In the genomic region with DNA sequence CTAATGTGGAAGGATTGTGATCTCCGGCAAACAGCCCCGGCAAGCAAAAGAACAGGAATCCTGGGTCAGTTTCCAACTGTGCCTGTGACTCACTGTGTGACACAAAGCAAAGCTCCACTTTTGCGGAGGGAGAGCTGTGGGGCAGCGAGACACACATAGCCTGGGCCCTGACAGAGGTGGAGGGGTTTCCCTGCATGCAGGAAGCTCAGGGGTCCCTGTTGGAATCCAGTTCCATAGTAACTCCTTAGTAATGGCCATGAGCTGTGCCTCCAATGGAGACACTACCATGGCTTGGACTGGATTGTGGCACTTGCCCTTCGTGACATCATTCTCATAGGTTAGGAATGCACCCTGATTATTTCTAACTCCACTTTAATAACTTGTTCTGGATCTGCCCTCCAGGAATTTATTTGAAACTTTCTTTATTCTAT, we compare ENCODE assay signal across 10 cellular contexts. TPM values are rescaled to one million over a fixed set of nuclear protein-coding genes. Genes with fewer than 3 reads are reported as not detected.
DNase-seq lines count a peak whose midpoint lies in the region; ATAC-seq and TF ChIP-seq lines count a peak whose summit lies in the region.
"Had no signal": no experiment of that assay in that cellular context is flagged by ENCODE, and none has a peak within 500 bp of the region (broad histone marks: within the 10 kb centered on the region; RNA-seq: fewer than 3 reads in every experiment).

No MANE protein-coding gene starts in this region.

- H3K4me3 ChIP-seq in SK-N-MC: no peak overlapping the region
- H3K4me3 ChIP-seq in fibroblast of lung (replicated peaks in 1 of 4; ENCODE audit: control extremely low read depth in 1 of 4, insufficient read depth in 1 of 4, low read depth in 3 of 4, low read length in 4 of 4): no peak overlapping the region
- no peak overlapping the region for H3K4me3 ChIP-seq in gastrocnemius medialis

- H2AFZ ChIP-seq in fibroblast of lung (ENCODE audit: low read length): peak overlapping the region; percentile 4

- POLR2A ChIA-PET in HEK293T (lab: Yijun Ruan, JAX): interaction anchor here (1.5 to 4.8 kb wide), 2 partner anchors 23 to 47 kb away, joined by 3 to 32 read pairs; partner anchors contain the start of gene ATF3

- H3K27me3 ChIP-seq in fibroblast of lung (ENCODE audit: control insufficient read depth, insufficient read depth, low read length) (no peaks in the 10 kb centered on the region), gastrocnemius medialis (no peaks in the 10 kb centered on the region)

- DNase-seq in ELR (ENCODE audit: low read depth) (peak; percentile 75), SK-N-MC (ENCODE audit: low read depth, low spot score) (no peak), fibroblast of lung (ENCODE audit: low read depth in 2 of 2) (peak; percentile 48 to 74), gastrocnemius medialis (peak in 1 of 2 donors; percentile 30), NCI-H69 (lab: John Stamatoyannopoulos, UW) (no peak), CD1c-positive myeloid dendritic cell (ENCODE audit: extremely low spot score) (no peak), HEK293T (ENCODE audit: extremely low spot score) (no peak)
- DNase-seq: activated naive CD4-positive, alpha-beta T cell treated with Interleukin-2 at 50 U/mL for 16 hours; NCI-H748 treated with DMSO at 0.1 percent for 48 hours had no signal

- H3K79me2 ChIP-seq in fibroblast of lung (ENCODE audit: control insufficient read depth, insufficient read depth, low read length): no peaks in the 10 kb centered on the region

- H4K20me1 ChIP-seq in fibroblast of lung (ENCODE audit: control insufficient read depth, extremely low read depth, insufficient read depth, low read length): no peaks in the 10 kb centered on the region

- H3K27ac ChIP-seq in SK-N-MC (0 out of 2 replicates have a peak overlapping the region, but pooled peaks have one; percentile 35), fibroblast of lung (ENCODE audit: insufficient read depth, low read length) (peak overlapping the region; percentile 67), gastrocnemius medialis (peak overlapping the region in 3 of 4 donors; percentile 28 to 94 (median 59))

- H3K9ac ChIP-seq in SK-N-MC (ENCODE audit: insufficient read length): no peak overlapping the region
- H3K9ac ChIP-seq in fibroblast of lung (ENCODE audit: insufficient read depth, low read length): no peak overlapping the region

- in situ Hi-C loops in gastrocnemius medialis (cut with MboI; ENCODE audit: low sequenced_read_pairs in 4 of 4): loop anchor here in 1 of 4 donors (5.0 kb wide), 1 partner anchor 46 kb away; the partner anchor contains the start of gene ATF3

- no peaks in the 10 kb centered on the region for H3K36me3 ChIP-seq in SK-N-MC (ENCODE audit: insufficient read depth, low read length)
- H3K36me3 ChIP-seq in fibroblast of lung (ENCODE audit: control insufficient read depth, insufficient read depth, low read length): no peaks in the 10 kb centered on the region
- H3K36me3 ChIP-seq in gastrocnemius medialis: no peaks in the 10 kb centered on the region

- intact Hi-C loops in gastrocnemius medialis (cut with DNase I; ENCODE audit: low total_unique reads): no loop called here

- TF ChIP-seq CTCF in fibroblast of lung (conservative IDR thresholded peaks at IDR 0.05 in 1 of 2, IDR thresholded peaks at IDR 0.05 in 1 of 2; ENCODE audit: low read depth in 1 of 2, low read length in 2 of 2) (no peak), gastrocnemius medialis (IDR thresholded peaks at IDR 0.05 in 4 of 5, conservative IDR thresholded peaks at IDR 0.05 in 1 of 5) (no peak)

- peak overlapping the region; percentile 36 for H3K4me2 ChIP-seq in fibroblast of lung (ENCODE audit: extremely low read depth, insufficient read depth, low read length)

- CTCF ChIA-PET in HEK293T (lab: Yijun Ruan, JAX): interaction anchor here (1.4 kb wide), 1 partner anchor 104 kb away, joined by 4 read pairs; no protein-coding TSS in a partner anchor

- H3K9me3 ChIP-seq in SK-N-MC (ENCODE audit: low read depth, low read length): no peaks in the 10 kb centered on the region
- no peaks in the 10 kb centered on the region for H3K9me3 ChIP-seq in fibroblast of lung (ENCODE audit: control insufficient read depth, insufficient read depth, low read depth, low read length)
- no peaks in the 10 kb centered on the region for H3K9me3 ChIP-seq in gastrocnemius medialis

- TF ChIP-seq POLR2A in gastrocnemius medialis (IDR thresholded peaks at IDR 0.05): no peak

- H3K4me1 ChIP-seq in fibroblast of lung (ENCODE audit: control insufficient read depth, extremely low read depth, insufficient read depth, low read length) (peaks cover 11% of the 10 kb centered on the region), gastrocnemius medialis (peaks cover 0 to 2% of the 10 kb centered on the region in 2 donors)

- ATAC-seq in gastrocnemius medialis (no peak), HG03097 (IDR thresholded peaks at IDR 0.05; ENCODE audit: low FRiP score, unreplicated experiment) (no peak)

TF ChIP-seq in HEK293T, 16 proteins besides CTCF, POLR2A, EP300 and RAD21:
- no peak for TF ChIP-seq L3MBTL2 (conservative IDR thresholded peaks at IDR 0.05)
- TF ChIP-seq LEF1 (IDR thresholded peaks at IDR 0.05; ENCODE audit: borderline replicate concordance): no peak
- TF ChIP-seq SUZ12 (IDR thresholded peaks at IDR 0.05): no peak
- TF ChIP-seq FOXK2 (IDR thresholded peaks at IDR 0.05): no peak
- no peak for TF ChIP-seq ELF4 (IDR thresholded peaks at IDR 0.05)
- TF ChIP-seq HDGF (IDR thresholded peaks at IDR 0.05; ENCODE audit: borderline replicate concordance): no peak
- no peak for TF ChIP-seq FOXM1 (IDR thresholded peaks at IDR 0.05; ENCODE audit: borderline replicate concordance)
- TF ChIP-seq ZNF384 (IDR thresholded peaks at IDR 0.05): no peak
- no peak for TF ChIP-seq ARNT (IDR thresholded peaks at IDR 0.05)
- TF ChIP-seq CTBP1 (IDR thresholded peaks at IDR 0.05; ENCODE audit: borderline replicate concordance): no peak
- no peak for TF ChIP-seq SP1 (IDR thresholded peaks at IDR 0.05)
- TF ChIP-seq FOXA1 (IDR thresholded peaks at IDR 0.05): no peak
- TF ChIP-seq BHLHE40 (IDR thresholded peaks at IDR 0.05; ENCODE audit: borderline replicate concordance): no peak
- no peak for TF ChIP-seq NFRKB (IDR thresholded peaks at IDR 0.05)
- TF ChIP-seq TARDBP (IDR thresholded peaks at IDR 0.05): no peak
- TF ChIP-seq PKNOX1 (IDR thresholded peaks at IDR 0.05): no peak
TF ChIP-seq in HEK293T: peak in this region for 0.

RNA-seq across cellular contexts. Expression of gene ATF3, which starts 47.0 kb away (rescaled TPM):
- total RNA-seq in fibroblast of lung (14.1 and 35.7 TPM in 2 replicates), gastrocnemius medialis (1 to 10 TPM; 1.9 to 7.4 (median 7.2) TPM)
- 12.4 and 33.8 TPM in 2 replicates for polyA plus RNA-seq in fibroblast of lung
- 9.8 and 31.1 TPM in 2 replicates for polyA plus RNA-seq in fibroblast of lung (2012)
- polyA minus RNA-seq in fibroblast of lung (ENCODE audit: low replicate concordance): 12.8 and 15.8 TPM in 2 replicates

Comparison
In these comparisons a context has a peak if more than half of its experiments do, and no peak if none do; other contexts are left out.
1. DNase-seq: peak in ELR (single experiment) and fibroblast of lung (2 of 2); none in SK-N-MC (single experiment), NCI-H69 (single experiment), CD1c-positive myeloid dendritic cell (single experiment) and HEK293T (single experiment).
2. Peak in every context shown above with its lines, with median percentiles within 50 percentile points of each other: H3K27ac ChIP-seq.